In genomic region chr7:39272111-39272510, GRCh38 we compare ENCODE assay signal across 1 cellular context.
TF ChIP-seq lines count a peak whose summit lies in the region.

No MANE protein-coding gene starts in this region.

TF ChIP-seq in WTC11, 78 proteins besides CTCF, POLR2A, EP300 and RAD21 (continued from another document):
- TF ChIP-seq, protein P1, sequence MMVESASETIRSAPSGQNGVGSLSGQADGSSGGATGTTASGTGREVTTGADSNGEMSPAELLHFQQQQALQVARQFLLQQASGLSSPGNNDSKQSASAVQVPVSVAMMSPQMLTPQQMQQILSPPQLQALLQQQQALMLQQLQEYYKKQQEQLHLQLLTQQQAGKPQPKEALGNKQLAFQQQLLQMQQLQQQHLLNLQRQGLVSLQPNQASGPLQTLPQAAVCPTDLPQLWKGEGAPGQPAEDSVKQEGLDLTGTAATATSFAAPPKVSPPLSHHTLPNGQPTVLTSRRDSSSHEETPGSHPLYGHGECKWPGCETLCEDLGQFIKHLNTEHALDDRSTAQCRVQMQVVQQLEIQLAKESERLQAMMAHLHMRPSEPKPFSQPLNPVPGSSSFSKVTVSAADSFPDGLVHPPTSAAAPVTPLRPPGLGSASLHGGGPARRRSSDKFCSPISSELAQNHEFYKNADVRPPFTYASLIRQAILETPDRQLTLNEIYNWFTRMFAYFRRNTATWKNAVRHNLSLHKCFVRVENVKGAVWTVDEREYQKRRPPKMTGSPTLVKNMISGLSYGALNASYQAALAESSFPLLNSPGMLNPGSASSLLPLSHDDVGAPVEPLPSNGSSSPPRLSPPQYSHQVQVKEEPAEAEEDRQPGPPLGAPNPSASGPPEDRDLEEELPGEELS (CRISPR knock-in tag; IDR thresholded peaks at IDR 0.05): no peak
- TF ChIP-seq NFATC4 (CRISPR knock-in tag; IDR thresholded peaks at IDR 0.05) (no peak), SMAD3 (CRISPR knock-in tag; IDR thresholded peaks at IDR 0.05; ENCODE audit: borderline replicate concordance) (no peak), NFE2L1 (CRISPR knock-in tag; IDR thresholded peaks at IDR 0.05) (no peak), MYBL2 (CRISPR knock-in tag; IDR thresholded peaks at IDR 0.05) (no peak), HMGXB4 (CRISPR knock-in tag; IDR thresholded peaks at IDR 0.05) (no peak), ZNF138 (CRISPR knock-in tag; conservative IDR thresholded peaks at IDR 0.05) (no peak), ZNF423 (CRISPR knock-in tag; IDR thresholded peaks at IDR 0.05) (no peak), ELF4 (CRISPR knock-in tag; IDR thresholded peaks at IDR 0.05; ENCODE audit: low read depth) (no peak), TEAD1 (CRISPR knock-in tag; IDR thresholded peaks at IDR 0.05) (no peak), OVOL2 (CRISPR knock-in tag; IDR thresholded peaks at IDR 0.05; ENCODE audit: borderline replicate concordance) (no peak), FOXP1 (CRISPR knock-in tag; IDR thresholded peaks at IDR 0.05; ENCODE audit: borderline replicate concordance) (no peak)
- TF ChIP-seq, protein P2, sequence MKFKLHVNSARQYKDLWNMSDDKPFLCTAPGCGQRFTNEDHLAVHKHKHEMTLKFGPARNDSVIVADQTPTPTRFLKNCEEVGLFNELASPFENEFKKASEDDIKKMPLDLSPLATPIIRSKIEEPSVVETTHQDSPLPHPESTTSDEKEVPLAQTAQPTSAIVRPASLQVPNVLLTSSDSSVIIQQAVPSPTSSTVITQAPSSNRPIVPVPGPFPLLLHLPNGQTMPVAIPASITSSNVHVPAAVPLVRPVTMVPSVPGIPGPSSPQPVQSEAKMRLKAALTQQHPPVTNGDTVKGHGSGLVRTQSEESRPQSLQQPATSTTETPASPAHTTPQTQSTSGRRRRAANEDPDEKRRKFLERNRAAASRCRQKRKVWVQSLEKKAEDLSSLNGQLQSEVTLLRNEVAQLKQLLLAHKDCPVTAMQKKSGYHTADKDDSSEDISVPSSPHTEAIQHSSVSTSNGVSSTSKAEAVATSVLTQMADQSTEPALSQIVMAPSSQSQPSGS (CRISPR knock-in tag; IDR thresholded peaks at IDR 0.05; ENCODE audit: borderline replicate concordance, low read depth): no peak
- TF ChIP-seq, protein P3, sequence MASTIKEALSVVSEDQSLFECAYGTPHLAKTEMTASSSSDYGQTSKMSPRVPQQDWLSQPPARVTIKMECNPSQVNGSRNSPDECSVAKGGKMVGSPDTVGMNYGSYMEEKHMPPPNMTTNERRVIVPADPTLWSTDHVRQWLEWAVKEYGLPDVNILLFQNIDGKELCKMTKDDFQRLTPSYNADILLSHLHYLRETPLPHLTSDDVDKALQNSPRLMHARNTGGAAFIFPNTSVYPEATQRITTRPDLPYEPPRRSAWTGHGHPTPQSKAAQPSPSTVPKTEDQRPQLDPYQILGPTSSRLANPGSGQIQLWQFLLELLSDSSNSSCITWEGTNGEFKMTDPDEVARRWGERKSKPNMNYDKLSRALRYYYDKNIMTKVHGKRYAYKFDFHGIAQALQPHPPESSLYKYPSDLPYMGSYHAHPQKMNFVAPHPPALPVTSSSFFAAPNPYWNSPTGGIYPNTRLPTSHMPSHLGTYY (CRISPR knock-in tag; IDR thresholded peaks at IDR 0.05): no peak
